In genomic region chr22:49917997-49918910, GRCh38 we compare ENCODE assay signal across 8 cellular contexts. TPM values are rescaled to one million over a fixed set of nuclear protein-coding genes. Genes with fewer than 3 reads are reported as not detected.
DNase-seq lines count a peak whose midpoint lies in the region; ATAC-seq and TF ChIP-seq lines count a peak whose summit lies in the region.

TSS of gene ALG12 (minus strand) at chr22:49918438. CDS start at chr22:49913765, 4,673 bp downstream.
TSS of gene CRELD2 (plus strand) at chr22:49918634. CDS start at chr22:49918770, 136 bp downstream.

- ATAC-seq in CD4-positive, CD25-positive, alpha-beta regulatory T cell (ENCODE audit: low read depth in 2 of 2) = peak; percentile 97 to 98
- ATAC-seq in GM19397 (IDR thresholded peaks at IDR 0.05; ENCODE audit: unreplicated experiment) (peak; percentile 94), HG03565 (IDR thresholded peaks at IDR 0.05; ENCODE audit: unreplicated experiment) (peak; percentile 82), right lobe of liver (peak; percentile 94 to 98 (median 96))

- WGBS in right lobe of liver (ENCODE audit: insufficient coverage, low coverage, low lambda C conversion rate, missing lambda C conversion rate) = 0% methylated on average over 3 of the region's 103 CpGs

- H3K36me3 ChIP-seq in CD4-positive, CD25-positive, alpha-beta regulatory T cell (ENCODE audit: control insufficient read depth, insufficient read depth, low read length) = peaks cover 9% of the 10 kb centered on the region
- peaks cover 0 to 10% (median 5%) of the 10 kb centered on the region in 4 donors for H3K36me3 ChIP-seq in right lobe of liver

- no peaks in the 10 kb centered on the region for H3K9me3 Mint-ChIP-seq in CD4-positive, CD25-positive, alpha-beta regulatory T cell
- no peaks in the 10 kb centered on the region for H3K9me3 Mint-ChIP-seq in activated CD4-positive, alpha-beta memory T cell treated with anti-CD3 and anti-CD28 coated beads for 36 hours

- intact Hi-C loops in activated CD4-positive, alpha-beta memory T cell treated with anti-CD3 and anti-CD28 coated beads for 36 hours (cut with micrococcal nuclease) = loop anchor here (2.0 to 5.0 kb wide), 2 partner anchors 81 to 151 kb away; no protein-coding TSS in a partner anchor
- intact Hi-C loops in right lobe of liver (cut with DNase I) = no loop called here

- H3K27me3 ChIP-seq in CD4-positive, CD25-positive, alpha-beta regulatory T cell (ENCODE audit: control insufficient read depth, insufficient read depth, low read length) = no peaks in the 10 kb centered on the region
- no peaks in the 10 kb centered on the region for H3K27me3 ChIP-seq in right lobe of liver

- peaks cover 0 to 43% (median 18%) of the 10 kb centered on the region in 4 donors for H3K4me1 Mint-ChIP-seq in CD4-positive, CD25-positive, alpha-beta regulatory T cell
- peaks cover 25% of the 10 kb centered on the region for H3K4me1 Mint-ChIP-seq in activated CD4-positive, alpha-beta memory T cell treated with anti-CD3 and anti-CD28 coated beads for 36 hours (ENCODE audit: low read depth)

- no peaks in the 10 kb centered on the region for H3K9me3 ChIP-seq in CD4-positive, CD25-positive, alpha-beta regulatory T cell (ENCODE audit: control insufficient read depth in 2 of 2, low read length in 2 of 2)
- no peaks in the 10 kb centered on the region for H3K9me3 ChIP-seq in right lobe of liver

- TF ChIP-seq POLR2A in right lobe of liver (IDR thresholded peaks at IDR 0.05) = peak; percentile 86

- H3K4me3 ChIP-seq in CD4-positive, CD25-positive, alpha-beta regulatory T cell (ENCODE audit: low read depth, low read length) = peak within 1 kb of the TSS; percentile 64
- H3K4me3 ChIP-seq in right lobe of liver = peak within 1 kb of the TSS; percentile 87 to 98 (median 94)

- no peak for TF ChIP-seq CTCF in right lobe of liver (IDR thresholded peaks at IDR 0.05)

- peak within 1 kb of the TSS; percentile 89 to 96 (median 92) for H3K4me3 Mint-ChIP-seq in CD4-positive, CD25-positive, alpha-beta regulatory T cell
- H3K4me3 Mint-ChIP-seq in activated CD4-positive, alpha-beta memory T cell treated with anti-CD3 and anti-CD28 coated beads for 36 hours = peak within 1 kb of the TSS; percentile 79

- POLR2A ChIA-PET in activated CD4-positive, alpha-beta memory T cell treated with anti-CD3 and anti-CD28 coated beads for 36 hours (lab: Charles Lee) = interaction anchor here (0.9 to 1.1 kb wide), 6 partner anchors 15 to 151 kb away, joined by 3 to 4 read pairs (median 4); no protein-coding TSS in a partner anchor

- H3K27ac Mint-ChIP-seq in CD4-positive, CD25-positive, alpha-beta regulatory T cell = peak within 1 kb of the TSS; percentile 38 to 91 (median 87)
- H3K27ac Mint-ChIP-seq in activated CD4-positive, alpha-beta memory T cell treated with anti-CD3 and anti-CD28 coated beads for 36 hours = peak within 1 kb of the TSS; percentile 79

- peak within 1 kb of the TSS; percentile 85 for H3K27ac ChIP-seq in CD4-positive, CD25-positive, alpha-beta regulatory T cell (ENCODE audit: insufficient read depth, low read length, poor library complexity, severe bottlenecking)
- H3K27ac ChIP-seq in right lobe of liver = peak within 1 kb of the TSS; percentile 80 to 94 (median 87)

- H3K36me3 Mint-ChIP-seq in CD4-positive, CD25-positive, alpha-beta regulatory T cell = no peaks in the 10 kb centered on the region
- H3K36me3 Mint-ChIP-seq in activated CD4-positive, alpha-beta memory T cell treated with anti-CD3 and anti-CD28 coated beads for 36 hours = no peaks in the 10 kb centered on the region

- CTCF ChIA-PET in activated CD4-positive, alpha-beta memory T cell treated with anti-CD3 and anti-CD28 coated beads for 36 hours (lab: Charles Lee) = interaction anchor here (0.6 to 2.7 kb wide), 2 partner anchors 49 to 112 kb away, joined by 3 to 12 read pairs; no protein-coding TSS in a partner anchor

- DNase-seq in CD4-positive, CD25-positive, alpha-beta regulatory T cell = peak; percentile 95 to 96 (median 96)
- DNase-seq in NCI-H82 treated with DMSO at 0.1 percent for 48 hours (lab: John Stamatoyannopoulos, UW; ENCODE audit: unreplicated experiment) (peak; percentile 81), dermis microvascular lymphatic vessel endothelial cell (ENCODE audit: low read depth in 2 of 2) (peak; percentile 90 to 98), right lobe of liver (peak; percentile 98 to 99 (median 98))
- DNase-seq in activated CD4-positive, alpha-beta memory T cell treated with anti-CD3 and anti-CD28 coated beads for 36 hours = peak; percentile 98
- DNase-seq in stimulated activated CD4-positive, alpha-beta T cell treated with anti-CD3 and anti-CD28 coated beads, Interleukin-4, amount 100 ng/mL, for 24 hours = peak; percentile 98

- H3K4me1 ChIP-seq in CD4-positive, CD25-positive, alpha-beta regulatory T cell (ENCODE audit: control insufficient read depth, insufficient read depth, low read length, poor library complexity, severe bottlenecking) = peaks cover 27% of the 10 kb centered on the region
- H3K4me1 ChIP-seq in right lobe of liver = peaks cover 0 to 17% (median 4%) of the 10 kb centered on the region in 4 donors

- no peaks in the 10 kb centered on the region for H3K27me3 Mint-ChIP-seq in CD4-positive, CD25-positive, alpha-beta regulatory T cell
- H3K27me3 Mint-ChIP-seq in activated CD4-positive, alpha-beta memory T cell treated with anti-CD3 and anti-CD28 coated beads for 36 hours = no peaks in the 10 kb centered on the region

RNA-seq across cellular contexts. Expression of gene ALG12, which starts in this region (rescaled TPM):
- total RNA-seq in CD4-positive, CD25-positive, alpha-beta regulatory T cell = 18.1 TPM
- 10 to 100 TPM; 12.6 to 16.9 (median 15.0) TPM for polyA plus RNA-seq in CD4-positive, CD25-positive, alpha-beta regulatory T cell
- 10 to 100 TPM; 12.4 to 13.8 TPM for total RNA-seq in activated CD4-positive, alpha-beta memory T cell treated with anti-CD3 and anti-CD28 coated beads for 36 hours
- total RNA-seq in dermis microvascular lymphatic vessel endothelial cell (11.2 and 19.7 TPM in 2 replicates), right lobe of liver (10 to 100 TPM; 15.1 to 19.0 (median 16.6) TPM)

RNA-seq across cellular contexts. Expression of gene CRELD2, which starts in this region (rescaled TPM):
- total RNA-seq in CD4-positive, CD25-positive, alpha-beta regulatory T cell = 37.8 TPM
- polyA plus RNA-seq in CD4-positive, CD25-positive, alpha-beta regulatory T cell = 10 to 100 TPM; 22.4 to 38.2 (median 31.8) TPM
- total RNA-seq in activated CD4-positive, alpha-beta memory T cell treated with anti-CD3 and anti-CD28 coated beads for 36 hours = 10 to 100 TPM; 29.8 to 30.7 TPM
- 47.5 and 49.9 TPM in 2 replicates for total RNA-seq in dermis microvascular lymphatic vessel endothelial cell
- 10 to 100 TPM; 26.0 to 56.4 (median 47.8) TPM for total RNA-seq in right lobe of liver

Comparison
In these comparisons a context has a peak if more than half of its experiments do, and no peak if none do; other contexts are left out.
1. Peak in every context shown above with its lines: DNase-seq, ATAC-seq, H3K4me3 ChIP-seq and H3K27ac ChIP-seq.